ENCODE assay signal across 13 cellular contexts in genomic region chr20:42846784-42847490, GRCh38.
A peak's percentile ranks its signal among the peaks of the same experiment; 100 is the strongest.
DNase-seq lines count a peak whose midpoint lies in the region; ATAC-seq lines count a peak whose summit lies in the region.
"Had no signal": no experiment of that assay in that cellular context is flagged by ENCODE, and none has a peak within 500 bp of the region (broad histone marks: within the 10 kb centered on the region; RNA-seq: fewer than 3 reads in every experiment).

No MANE protein-coding gene starts in this region.

- DNase-seq in NCI-H526 (lab: John Stamatoyannopoulos, UW) = peak; percentile 44 to 51
- DNase-seq in SK-MEL-5 (ENCODE audit: low read depth, low spot score) = peak; percentile 11
- DNase-seq in globus pallidus (ENCODE audit: low spot score) = peak; percentile 63
- DNase-seq in putamen (ENCODE audit: low spot score) = peak; percentile 16
- DNase-seq in activated CD4-positive, alpha-beta T cell treated with anti-CD3 and anti-CD28 coated beads for 36 hours = no peak
- DNase-seq in activated CD4-positive, alpha-beta T cell treated with anti-CD3 and anti-CD28 coated beads for 48 hours = no peak
- DNase-seq: ACHN; CD4-positive, CD25-positive, alpha-beta regulatory T cell; DMS53; GOT3; H9 had no signal

- H3K9me3 Mint-ChIP-seq in activated CD4-positive, alpha-beta T cell treated with anti-CD3 and anti-CD28 coated beads for 36 hours (ENCODE audit: low read depth) = no peaks in the 10 kb centered on the region

- in situ Hi-C loops in SK-MEL-5 (cut with HindIII; ENCODE audit: low pct_unique_long_range_greater_than_20kb, low sequenced_read_pairs) = no loop called here

- CTCF ChIA-PET in activated CD4-positive, alpha-beta T cell treated with anti-CD3 and anti-CD28 coated beads for 36 hours (lab: Charles Lee) = no interaction called here

- no peak overlapping the region for H3K27ac Mint-ChIP-seq in activated CD4-positive, alpha-beta T cell treated with anti-CD3 and anti-CD28 coated beads for 36 hours

- H3K27me3 Mint-ChIP-seq in activated CD4-positive, alpha-beta T cell treated with anti-CD3 and anti-CD28 coated beads for 36 hours = no peaks in the 10 kb centered on the region
- H3K27me3 Mint-ChIP-seq: CD4-positive, CD25-positive, alpha-beta regulatory T cell had no signal

- POLR2A ChIA-PET in activated CD4-positive, alpha-beta T cell treated with anti-CD3 and anti-CD28 coated beads for 36 hours (lab: Charles Lee) = no interaction called here

- no peak for ATAC-seq in activated CD4-positive, alpha-beta T cell treated with anti-CD3 and anti-CD28 coated beads for 36 hours
- no peak for ATAC-seq in GM18861 (IDR thresholded peaks at IDR 0.05; ENCODE audit: unreplicated experiment)
- ATAC-seq: GM12878 had no signal

- no peaks in the 10 kb centered on the region for H3K36me3 Mint-ChIP-seq in activated CD4-positive, alpha-beta T cell treated with anti-CD3 and anti-CD28 coated beads for 36 hours (ENCODE audit: low read depth)
- H3K36me3 Mint-ChIP-seq: CD4-positive, CD25-positive, alpha-beta regulatory T cell had no signal

- no peaks in the 10 kb centered on the region for H3K4me1 Mint-ChIP-seq in activated CD4-positive, alpha-beta T cell treated with anti-CD3 and anti-CD28 coated beads for 36 hours
- H3K4me1 Mint-ChIP-seq: CD4-positive, CD25-positive, alpha-beta regulatory T cell had no signal

- intact Hi-C loops in activated CD4-positive, alpha-beta T cell treated with anti-CD3 and anti-CD28 coated beads for 36 hours (cut with DNase I, micrococcal nuclease) = no loop called here

- H3K4me3 Mint-ChIP-seq in activated CD4-positive, alpha-beta T cell treated with anti-CD3 and anti-CD28 coated beads for 36 hours = no peak overlapping the region
- H3K4me3 Mint-ChIP-seq: CD4-positive, CD25-positive, alpha-beta regulatory T cell; H9 had no signal

Comparison
In these comparisons a context has a peak if more than half of its experiments do, and no peak if none do; other contexts are left out.
1. DNase-seq: peak in NCI-H526 (2 of 2), SK-MEL-5 (single experiment), globus pallidus (single experiment) and putamen (single experiment); none in activated CD4-positive, alpha-beta T cell treated with anti-CD3 and anti-CD28 coated beads for 36 hours (single experiment) and activated CD4-positive, alpha-beta T cell treated with anti-CD3 and anti-CD28 coated beads for 48 hours (single experiment).